In the genomic region with DNA sequence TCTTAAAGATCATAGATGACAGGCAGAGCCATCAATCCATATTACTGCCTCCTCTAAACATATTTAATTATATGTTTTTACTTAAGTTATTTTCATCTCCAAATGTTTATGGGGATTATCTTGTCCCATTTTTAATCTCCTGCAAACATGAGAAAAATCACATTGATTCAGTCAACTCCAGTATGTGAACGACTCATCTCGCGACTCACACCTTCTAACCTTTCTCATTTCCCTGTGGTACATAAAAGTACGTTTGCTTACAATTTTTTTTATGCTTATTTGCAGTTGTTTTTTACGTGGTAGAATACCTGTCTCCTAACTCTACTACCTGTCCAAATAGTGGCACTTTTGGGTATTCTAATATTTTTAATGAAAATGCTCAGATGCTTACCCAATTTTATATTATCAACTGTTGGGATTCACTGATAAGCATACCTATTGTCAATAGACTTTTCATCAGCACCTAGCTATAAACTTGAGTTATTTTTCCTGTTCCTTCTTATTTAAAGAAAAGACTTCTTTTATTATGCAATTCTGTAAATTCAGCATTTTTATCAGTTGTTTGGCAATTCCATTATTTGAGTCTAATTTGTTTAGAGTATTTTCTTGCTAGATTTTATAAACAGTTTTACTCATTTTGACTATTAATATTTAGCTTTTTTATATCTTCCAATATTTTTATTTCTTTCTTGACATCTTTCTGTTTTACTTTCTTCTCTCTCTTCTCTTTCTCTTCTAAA, we compare ENCODE assay signal across 27 cellular contexts.
DNase-seq lines count a peak whose midpoint lies in the region; ATAC-seq and TF ChIP-seq lines count a peak whose summit lies in the region.
"Had no signal": no experiment of that assay in that cellular context is flagged by ENCODE, and none has a peak within 500 bp of the region (broad histone marks: within the 10 kb centered on the region; RNA-seq: fewer than 3 reads in every experiment).

No MANE protein-coding gene starts in this region.

- no peaks in the 10 kb centered on the region for H3F3A ChIP-seq in PC-3 (ENCODE audit: low read length, unreplicated experiment)
- no peaks in the 10 kb centered on the region for H3F3A ChIP-seq in smooth muscle cell (ENCODE audit: low read depth)

- H3K4me3 ChIP-seq in PC-3 (ENCODE audit: low read length) (no peak overlapping the region), fibroblast of mammary gland (ENCODE audit: control insufficient read depth, low read depth, low read length) (no peak overlapping the region), smooth muscle cell (no peak overlapping the region)
- H3K4me3 ChIP-seq: heart left ventricle, right atrium auricular region, SJSA1, spleen, tibial nerve had no signal

- WGBS in smooth muscle cell (ENCODE audit: low lambda C conversion rate), result 87% methylated on average over 5 of the region's 5 CpGs

- H3K27me3 Mint-ChIP-seq in activated CD4-positive, alpha-beta memory T cell treated with anti-CD3 and anti-CD28 coated beads for 36 hours, result peaks cover 10% of the 10 kb centered on the region
- peaks cover 11% of the 10 kb centered on the region for H3K27me3 Mint-ChIP-seq in activated CD4-positive, alpha-beta memory T cell treated with anti-CD3 and anti-CD28 coated beads, Interleukin-2, amount 10 ng/mL, durations not matched to agents 7 days and 5 days
- peaks cover 0 to 7% (median 6%) of the 10 kb centered on the region in 5 donors for H3K27me3 Mint-ChIP-seq in naive thymus-derived CD8-positive, alpha-beta T cell

- TF ChIP-seq CTCF in PC-3 (conservative IDR thresholded peaks at IDR 0.05; ENCODE audit: low read depth, low read length) (no peak), fibroblast of mammary gland (conservative IDR thresholded peaks at IDR 0.05; ENCODE audit: control insufficient read depth, insufficient read depth, low read depth, low read length) (no peak), smooth muscle cell (IDR thresholded peaks at IDR 0.05; ENCODE audit: borderline replicate concordance, insufficient read depth, poor library complexity, severe bottlenecking) (no peak)

- H3K27ac ChIP-seq in PC-3 (ENCODE audit: low read length) (no peak overlapping the region), smooth muscle cell (ENCODE audit: low read depth) (no peak overlapping the region)
- H3K27ac ChIP-seq: heart left ventricle, right atrium auricular region, SJSA1, spleen, tibial nerve, WERI-Rb-1 had no signal

- H3K4me1 Mint-ChIP-seq in activated CD4-positive, alpha-beta memory T cell treated with anti-CD3 and anti-CD28 coated beads for 36 hours (ENCODE audit: low read depth), result no peaks in the 10 kb centered on the region
- H3K4me1 Mint-ChIP-seq in activated CD4-positive, alpha-beta memory T cell treated with anti-CD3 and anti-CD28 coated beads, Interleukin-2, amount 10 ng/mL, durations not matched to agents 7 days and 5 days, result no peaks in the 10 kb centered on the region
- no peaks in the 10 kb centered on the region for H3K4me1 Mint-ChIP-seq in naive thymus-derived CD8-positive, alpha-beta T cell
- H3K4me1 Mint-ChIP-seq: activated CD4-positive, alpha-beta T cell treated with anti-CD3 and anti-CD28 coated beads, Interleukin-2, amount 10 ng/mL, durations not matched to agents 7 days and 5 days; mesothelial cell of epicardium had no signal

- H3K4me1 ChIP-seq in PC-3 (ENCODE audit: insufficient read depth, low read length), result no peaks in the 10 kb centered on the region
- no peaks in the 10 kb centered on the region for H3K4me1 ChIP-seq in smooth muscle cell (ENCODE audit: low read depth)
- H3K4me1 ChIP-seq: right atrium auricular region, SJSA1, spleen, tibial nerve had no signal

- H3K79me2 ChIP-seq in PC-3 (ENCODE audit: low read length) (no peaks in the 10 kb centered on the region), smooth muscle cell (ENCODE audit: low read depth) (no peaks in the 10 kb centered on the region)

- DNase-seq in activated CD4-positive, alpha-beta memory T cell treated with anti-CD3 and anti-CD28 coated beads for 36 hours, result peak; percentile 22
- no peak for DNase-seq in activated CD4-positive, alpha-beta memory T cell treated with anti-CD3 and anti-CD28 coated beads, Interleukin-2, amount 10 ng/mL, durations not matched to agents 7 days and 5 days
- DNase-seq in ELR (ENCODE audit: low read depth) (peak; percentile 51), PC-3 (peak; percentile 53), fibroblast of mammary gland (ENCODE audit: low read depth) (peak; percentile 45), NCI-H748 treated with DMSO at 0.1 percent for 48 hours (lab: John Stamatoyannopoulos, UW) (no peak), smooth muscle cell (lab: John Stamatoyannopoulos, UW; ENCODE audit: unreplicated experiment) (no peak)
- DNase-seq in naive thymus-derived CD8-positive, alpha-beta T cell, result no peak
- DNase-seq: activated CD4-positive, alpha-beta T cell treated with anti-CD3 and anti-CD28 coated beads, Interleukin-2, amount 10 ng/mL, durations not matched to agents 7 days and 5 days; anterior cingulate cortex; CD4-positive, alpha-beta T cell; effector CD4-positive, alpha-beta T cell; foreskin fibroblast; heart left ventricle; NCI-H1048; NCI-H2107; NCI-H446; NCI-H82; spleen; stimulated activated CD4-positive, alpha-beta T cell treated with anti-CD3 and anti-CD28 coated beads, Interleukin-2, amount 100 ng/mL, for 48 hours; T1000; WERI-Rb-1 had no signal

- H3K4me2 ChIP-seq in PC-3 (ENCODE audit: low read length) (no peak overlapping the region), smooth muscle cell (no peak overlapping the region)

- H3K9me3 ChIP-seq in PC-3 (ENCODE audit: low read length) (no peaks in the 10 kb centered on the region), smooth muscle cell (replicated peaks; ENCODE audit: low read depth) (no peaks in the 10 kb centered on the region)
- H3K9me3 ChIP-seq: heart left ventricle, right atrium auricular region, SJSA1, spleen, tibial nerve had no signal

- H4K20me1 ChIP-seq in PC-3 (ENCODE audit: low read length), result no peaks in the 10 kb centered on the region
- no peaks in the 10 kb centered on the region for H4K20me1 ChIP-seq in smooth muscle cell (ENCODE audit: low read depth)

- no peaks in the 10 kb centered on the region for H3K36me3 Mint-ChIP-seq in activated CD4-positive, alpha-beta memory T cell treated with anti-CD3 and anti-CD28 coated beads for 36 hours
- H3K36me3 Mint-ChIP-seq in activated CD4-positive, alpha-beta memory T cell treated with anti-CD3 and anti-CD28 coated beads, Interleukin-2, amount 10 ng/mL, durations not matched to agents 7 days and 5 days (ENCODE audit: low read depth), result no peaks in the 10 kb centered on the region
- H3K36me3 Mint-ChIP-seq in naive thymus-derived CD8-positive, alpha-beta T cell, result no peaks in the 10 kb centered on the region
- H3K36me3 Mint-ChIP-seq: activated naive CD8-positive, alpha-beta T cell; mesothelial cell of epicardium had no signal

- no peak overlapping the region for H3K4me3 Mint-ChIP-seq in activated CD4-positive, alpha-beta memory T cell treated with anti-CD3 and anti-CD28 coated beads for 36 hours
- no peak overlapping the region for H3K4me3 Mint-ChIP-seq in activated CD4-positive, alpha-beta memory T cell treated with anti-CD3 and anti-CD28 coated beads, Interleukin-2, amount 10 ng/mL, durations not matched to agents 7 days and 5 days
- H3K4me3 Mint-ChIP-seq in naive thymus-derived CD8-positive, alpha-beta T cell, result no peak overlapping the region
- H3K4me3 Mint-ChIP-seq: activated CD4-positive, alpha-beta T cell treated with anti-CD3 and anti-CD28 coated beads, Interleukin-2, amount 10 ng/mL, durations not matched to agents 7 days and 5 days; activated naive CD8-positive, alpha-beta T cell; CD4-positive, alpha-beta T cell; mesothelial cell of epicardium had no signal

- CTCF ChIA-PET in activated CD4-positive, alpha-beta memory T cell treated with anti-CD3 and anti-CD28 coated beads for 36 hours (lab: Charles Lee), result interaction anchor here (1.7 kb wide), 1 partner anchor 48 kb away, joined by 7 read pairs; no protein-coding TSS in a partner anchor
- CTCF ChIA-PET in activated CD4-positive, alpha-beta memory T cell treated with anti-CD3 and anti-CD28 coated beads, Interleukin-2, amount 10 ng/mL, durations not matched to agents 7 days and 5 days (lab: Charles Lee), result no interaction called here
- CTCF ChIA-PET in PC-3 (lab: Charles Lee), result no interaction called here

- H3K9me2 ChIP-seq in PC-3 (replicated peaks; ENCODE audit: low read length), result no peaks in the 10 kb centered on the region

- no peak overlapping the region for H3K27ac Mint-ChIP-seq in activated CD4-positive, alpha-beta memory T cell treated with anti-CD3 and anti-CD28 coated beads for 36 hours
- no peak overlapping the region for H3K27ac Mint-ChIP-seq in activated CD4-positive, alpha-beta memory T cell treated with anti-CD3 and anti-CD28 coated beads, Interleukin-2, amount 10 ng/mL, durations not matched to agents 7 days and 5 days
- H3K27ac Mint-ChIP-seq in naive thymus-derived CD8-positive, alpha-beta T cell, result no peak overlapping the region
- H3K27ac Mint-ChIP-seq: activated CD4-positive, alpha-beta T cell treated with anti-CD3 and anti-CD28 coated beads, Interleukin-2, amount 10 ng/mL, durations not matched to agents 7 days and 5 days; activated naive CD8-positive, alpha-beta T cell; CD4-positive, alpha-beta T cell; mesothelial cell of epicardium had no signal

- POLR2A ChIA-PET in activated CD4-positive, alpha-beta memory T cell treated with anti-CD3 and anti-CD28 coated beads for 36 hours (lab: Charles Lee), result no interaction called here
- POLR2A ChIA-PET in activated CD4-positive, alpha-beta memory T cell treated with anti-CD3 and anti-CD28 coated beads, Interleukin-2, amount 10 ng/mL, durations not matched to agents 7 days and 5 days (lab: Charles Lee), result no interaction called here
- POLR2A ChIA-PET in PC-3 (lab: Charles Lee; ENCODE audit: unreplicated experiment), result no interaction called here
- POLR2A ChIA-PET in naive thymus-derived CD8-positive, alpha-beta T cell (lab: Charles Lee), result no interaction called here

- intact Hi-C loops in activated CD4-positive, alpha-beta memory T cell treated with anti-CD3 and anti-CD28 coated beads for 36 hours (cut with micrococcal nuclease), result loop anchor here (5.0 kb wide), 1 partner anchor 49 kb away; no protein-coding TSS in a partner anchor
- intact Hi-C loops in PC-3 (cut with micrococcal nuclease), result no loop called here

- no TSS peak for BruUV-seq in PC-3 (replicated peaks; lab: Mats Ljungman, UMichigan)

- H3K9ac ChIP-seq in PC-3 (ENCODE audit: low read length) (no peak overlapping the region), smooth muscle cell (ENCODE audit: low read depth) (no peak overlapping the region)

- H3K36me3 ChIP-seq in PC-3 (ENCODE audit: low read depth, low read length) (no peaks in the 10 kb centered on the region), smooth muscle cell (ENCODE audit: low read depth) (no peaks in the 10 kb centered on the region)
- H3K36me3 ChIP-seq: SJSA1, spleen, WERI-Rb-1 had no signal

- H3K27me3 ChIP-seq in PC-3 (ENCODE audit: low read length), result no peaks in the 10 kb centered on the region
- no peaks in the 10 kb centered on the region for H3K27me3 ChIP-seq in smooth muscle cell (ENCODE audit: low read depth)
- H3K27me3 ChIP-seq: heart left ventricle, right atrium auricular region, SJSA1, spleen, tibial nerve had no signal

- peak; percentile 22; the same call in 1 of the 2 replicates for ATAC-seq in PC-3
- ATAC-seq in naive thymus-derived CD8-positive, alpha-beta T cell, result no peak
- ATAC-seq: heart left ventricle had no signal

- H3K9me3 Mint-ChIP-seq in activated CD4-positive, alpha-beta memory T cell treated with anti-CD3 and anti-CD28 coated beads for 36 hours, result no peaks in the 10 kb centered on the region
- no peaks in the 10 kb centered on the region for H3K9me3 Mint-ChIP-seq in activated CD4-positive, alpha-beta memory T cell treated with anti-CD3 and anti-CD28 coated beads, Interleukin-2, amount 10 ng/mL, durations not matched to agents 7 days and 5 days
- no peaks in the 10 kb centered on the region for H3K9me3 Mint-ChIP-seq in naive thymus-derived CD8-positive, alpha-beta T cell
- H3K9me3 Mint-ChIP-seq: activated CD4-positive, alpha-beta T cell treated with anti-CD3 and anti-CD28 coated beads, Interleukin-2, amount 10 ng/mL, durations not matched to agents 7 days and 5 days; CD4-positive, alpha-beta T cell; mesothelial cell of epicardium had no signal

- H2AFZ ChIP-seq in PC-3 (ENCODE audit: low read length) (no peak overlapping the region), smooth muscle cell (ENCODE audit: low read depth) (no peak overlapping the region)

Comparison
In these comparisons a context has a peak if more than half of its experiments do, and no peak if none do; other contexts are left out.
1. DNase-seq: peak in activated CD4-positive, alpha-beta memory T cell treated with anti-CD3 and anti-CD28 coated beads for 36 hours (single experiment), ELR (single experiment), PC-3 (single experiment) and fibroblast of mammary gland (single experiment); none in activated CD4-positive, alpha-beta memory T cell treated with anti-CD3 and anti-CD28 coated beads, Interleukin-2, amount 10 ng/mL, durations not matched to agents 7 days and 5 days (single experiment), NCI-H748 treated with DMSO at 0.1 percent for 48 hours (single experiment), naive thymus-derived CD8-positive, alpha-beta T cell (0 of 10) and smooth muscle cell (single experiment).